In the genomic region with DNA sequence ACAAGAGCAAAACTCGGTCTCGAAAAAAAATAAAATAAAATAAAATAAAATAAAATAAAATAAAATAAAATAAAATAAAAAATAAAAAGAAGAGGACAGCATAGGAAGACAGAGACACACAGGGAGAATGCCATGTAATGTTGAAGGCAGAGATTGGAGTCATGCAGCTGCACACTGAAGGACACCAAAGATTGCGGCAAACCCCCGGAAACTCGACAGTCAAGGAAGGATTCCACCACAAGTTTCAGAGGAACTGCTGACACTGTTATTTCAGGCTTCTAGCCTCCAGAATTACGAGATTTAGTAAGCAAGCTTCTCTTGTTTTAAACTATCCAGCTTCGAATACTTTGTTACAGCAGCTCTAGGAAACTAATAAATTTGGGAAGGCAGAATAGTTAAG, we compare ENCODE assay signal across 23 cellular contexts. TPM values are rescaled to one million over a fixed set of nuclear protein-coding genes. Genes with fewer than 3 reads are reported as not detected.
DNase-seq lines count a peak whose midpoint lies in the region; ATAC-seq, FAIRE-seq and TF ChIP-seq lines count a peak whose summit lies in the region.
"Had no signal": no experiment of that assay in that cellular context is flagged by ENCODE, and none has a peak within 500 bp of the region (broad histone marks: within the 10 kb centered on the region; RNA-seq: fewer than 3 reads in every experiment).

No MANE protein-coding gene starts in this region.

- H3K9me3 ChIP-seq in heart left ventricle (no peaks in the 10 kb centered on the region), right atrium auricular region (no peaks in the 10 kb centered on the region), adrenal gland (replicated peaks in 1 of 3) (no peaks in the 10 kb centered on the region), aorta (ENCODE audit: control insufficient read depth, low read length) (no peaks in the 10 kb centered on the region), A673 (ENCODE audit: low read depth, low read length, poor library complexity, severe bottlenecking) (no peaks in the 10 kb centered on the region)

- peak in 1 of 4 donors; percentile 27 for ATAC-seq in heart left ventricle
- ATAC-seq in aorta (ENCODE audit: low FRiP score): no peak
- no peak for ATAC-seq in stimulated activated naive CD8-positive, alpha-beta T cell treated with anti-CD3 and anti-CD28 coated beads, Interleukin-15, amount 100 ng/mL, for 72 hours
- ATAC-seq: activated naive CD8-positive, alpha-beta T cell treated with anti-CD3 and anti-CD28 coated beads, Interleukin-2, amount 50 U/mL, for 24 hours had no signal

- H3K4me3 Mint-ChIP-seq in nephron: peak overlapping the region in 1 of 3 experiments; percentile 34
- H3K4me3 Mint-ChIP-seq in stimulated activated naive CD8-positive, alpha-beta T cell treated with anti-CD3 and anti-CD28 coated beads, Interleukin-15, amount 100 ng/mL, for 72 hours: no peak overlapping the region
- H3K4me3 Mint-ChIP-seq: activated naive CD8-positive, alpha-beta T cell treated with anti-CD3 and anti-CD28 coated beads, Interleukin-2, amount 50 U/mL, for 24 hours; CD8-positive, alpha-beta memory T cell; central memory CD8-positive, alpha-beta T cell; stimulated activated naive CD8-positive, alpha-beta T cell treated with anti-CD3 and anti-CD28 coated beads, Interleukin-15, Interleukin-2, amounts not matched to agents 100 ng/mL and 50 ng/mL, for 24 hours had no signal

- H3K27me3 ChIP-seq in heart left ventricle: no peaks in the 10 kb centered on the region
- H3K27me3 ChIP-seq in right atrium auricular region: no peaks in the 10 kb centered on the region
- no peaks in the 10 kb centered on the region for H3K27me3 ChIP-seq in adrenal gland
- no peaks in the 10 kb centered on the region for H3K27me3 ChIP-seq in aorta (ENCODE audit: control insufficient read depth in 1 of 2, insufficient read depth in 2 of 2, low read length in 1 of 2)
- no peaks in the 10 kb centered on the region for H3K27me3 ChIP-seq in A673 (replicated peaks; ENCODE audit: insufficient read depth, low read depth, low read length, poor library complexity)

- no peak for TF ChIP-seq CTCF in heart left ventricle (IDR thresholded peaks at IDR 0.05)
- TF ChIP-seq CTCF in right atrium auricular region (IDR thresholded peaks at IDR 0.05): no peak
- no peak for TF ChIP-seq CTCF in adrenal gland (IDR thresholded peaks at IDR 0.05)
- TF ChIP-seq CTCF in nephron (IDR thresholded peaks at IDR 0.05; ENCODE audit: unreplicated experiment in 3 of 3): no peak
- no peak for TF ChIP-seq CTCF in A673 (conservative IDR thresholded peaks at IDR 0.05; ENCODE audit: low read depth, low read length)

- intact Hi-C loops in heart left ventricle (cut with DNase I) (loop anchor here in 1 of 10 donors (5.0 kb wide), 1 partner anchor 44 kb away; no protein-coding TSS in a partner anchor), adrenal gland (cut with DNase I) (no loop called here), aorta (cut with DNase I) (no loop called here), A673 (cut with micrococcal nuclease; ENCODE audit: unreplicated experiment) (loop anchor here (10.0 kb wide), 1 partner anchor 547 kb away; no protein-coding TSS in a partner anchor)

- TF ChIP-seq POLR2A in heart left ventricle (IDR thresholded peaks at IDR 0.05) (no peak), adrenal gland (IDR thresholded peaks at IDR 0.05) (no peak), GM12891 (IDR thresholded peaks at IDR 0.05; ENCODE audit: low read depth, low read length) (no peak)

- H3K4me1 Mint-ChIP-seq in nephron: peaks cover 63% of the 10 kb centered on the region
- H3K4me1 Mint-ChIP-seq in stimulated activated naive CD8-positive, alpha-beta T cell treated with anti-CD3 and anti-CD28 coated beads, Interleukin-15, amount 100 ng/mL, for 72 hours: peaks cover 25% of the 10 kb centered on the region

- H3K27ac Mint-ChIP-seq in nephron: peak overlapping the region; percentile 70 to 92 (median 83)
- H3K27ac Mint-ChIP-seq in stimulated activated naive CD8-positive, alpha-beta T cell treated with anti-CD3 and anti-CD28 coated beads, Interleukin-15, amount 100 ng/mL, for 72 hours: no peak overlapping the region
- H3K27ac Mint-ChIP-seq: activated naive CD8-positive, alpha-beta T cell treated with anti-CD3 and anti-CD28 coated beads, Interleukin-2, amount 50 U/mL, for 24 hours; CD8-positive, alpha-beta memory T cell; stimulated activated naive CD8-positive, alpha-beta T cell treated with anti-CD3 and anti-CD28 coated beads, Interleukin-15, Interleukin-2, amounts not matched to agents 100 ng/mL and 50 ng/mL, for 24 hours had no signal

- WGBS in heart left ventricle, 4 donors: 89 to 94% (median 92%) methylated on average over 7 of the region's 7 CpGs
- WGBS in adrenal gland, 4 donors: 70 to 81% (median 71%) methylated on average over 7 of the region's 7 CpGs
- WGBS in aorta, 2 donors: 66% methylated on average over 7 of the region's 7 CpGs

- peak overlapping the region in 5 of 12 donors; percentile 13 to 93 (median 69) for H3K27ac ChIP-seq in heart left ventricle
- peak overlapping the region in 1 of 2 donors; percentile 10 for H3K27ac ChIP-seq in right atrium auricular region
- H3K27ac ChIP-seq in adrenal gland: peak overlapping the region in 2 of 5 donors; percentile 19 to 45
- H3K27ac ChIP-seq in aorta (ENCODE audit: low read depth in 1 of 2, low read length in 2 of 2): peak overlapping the region; percentile 15 to 75
- H3K27ac ChIP-seq in A673 (ENCODE audit: low read depth, low read length, poor library complexity, severe bottlenecking): no peak overlapping the region

- H3K36me3 Mint-ChIP-seq in nephron (ENCODE audit: low read depth): peaks cover 16% of the 10 kb centered on the region
- H3K36me3 Mint-ChIP-seq: CD8-positive, alpha-beta memory T cell had no signal

- BruUV-seq in A673 (replicated peaks; lab: Mats Ljungman, UMichigan): no TSS peak

- DNase-seq in heart left ventricle (peak in 3 of 5 donors; percentile 34 to 51 (median 37)), right atrium auricular region (ENCODE audit: low spot score) (no peak), adrenal gland (peak in 6 of 7 donors; percentile 28 to 44 (median 35)), aorta (peak in 1 of 2 donors; percentile 70), GM12891 (ENCODE audit: insufficient read length, low spot score) (no peak), A673 (ENCODE audit: low spot score) (no peak)
- no peak for DNase-seq in stimulated activated naive CD8-positive, alpha-beta T cell treated with anti-CD3 and anti-CD28 coated beads, Interleukin-15, amount 100 ng/mL, for 72 hours
- DNase-seq: activated CD4-positive, alpha-beta T cell treated with anti-CD3 and anti-CD28 coated beads, Interleukin-2, amount 50 U/mL, for 48 hours; activated naive CD8-positive, alpha-beta T cell treated with anti-CD3 and anti-CD28 coated beads, Interleukin-2, amount 50 U/mL, for 24 hours; CD8-positive, alpha-beta memory T cell; EL; NCI-H2081 treated with DMSO at 0.1 percent for 48 hours; NCI-H82; SHP77 treated with DMSO at 0.1 percent for 48 hours; small intestine had no signal

- CTCF ChIA-PET in A673 (lab: Charles Lee): no interaction called here

- peaks cover 3 to 94% (median 70%) of the 10 kb centered on the region in 12 donors for H3K4me1 ChIP-seq in heart left ventricle
- peaks cover 0 to 58% of the 10 kb centered on the region in 2 donors for H3K4me1 ChIP-seq in right atrium auricular region
- peaks cover 0 to 55% of the 10 kb centered on the region in 2 donors for H3K4me1 ChIP-seq in adrenal gland (replicated peaks in 1 of 2)
- peaks cover 7 to 16% of the 10 kb centered on the region in 2 donors for H3K4me1 ChIP-seq in aorta (ENCODE audit: control insufficient read depth in 1 of 2, insufficient read depth in 2 of 2, low read length in 2 of 2)
- H3K4me1 ChIP-seq in A673 (ENCODE audit: insufficient read depth, low read length, poor library complexity, severe bottlenecking): peaks cover 43% of the 10 kb centered on the region

- no peaks in the 10 kb centered on the region for H3K9me3 Mint-ChIP-seq in nephron
- no peaks in the 10 kb centered on the region for H3K9me3 Mint-ChIP-seq in stimulated activated naive CD8-positive, alpha-beta T cell treated with anti-CD3 and anti-CD28 coated beads, Interleukin-15, amount 100 ng/mL, for 72 hours
- H3K9me3 Mint-ChIP-seq: activated naive CD8-positive, alpha-beta T cell treated with anti-CD3 and anti-CD28 coated beads, Interleukin-2, amount 50 U/mL, for 24 hours; CD8-positive, alpha-beta memory T cell; central memory CD8-positive, alpha-beta T cell; stimulated activated naive CD8-positive, alpha-beta T cell treated with anti-CD3 and anti-CD28 coated beads, Interleukin-15, Interleukin-2, amounts not matched to agents 100 ng/mL and 50 ng/mL, for 24 hours had no signal

- FAIRE-seq in GM12891 (lab: Jason Lieb, UNC): no peak
- FAIRE-seq: A204.1, frontal cortex, GM12878, GM19239, small intestine had no signal

- H3K4me3 ChIP-seq in heart left ventricle (no peak overlapping the region), right atrium auricular region (no peak overlapping the region), adrenal gland (no peak overlapping the region), aorta (ENCODE audit: low read length in 2 of 2) (no peak overlapping the region), A673 (ENCODE audit: low read depth, low read length, poor library complexity, severe bottlenecking) (no peak overlapping the region)
- H3K4me3 ChIP-seq: GM12878 had no signal

- H3K36me3 ChIP-seq in heart left ventricle: no peaks in the 10 kb centered on the region
- no peaks in the 10 kb centered on the region for H3K36me3 ChIP-seq in right atrium auricular region
- no peaks in the 10 kb centered on the region for H3K36me3 ChIP-seq in adrenal gland (replicated peaks in 1 of 2)
- no peaks in the 10 kb centered on the region for H3K36me3 ChIP-seq in aorta (ENCODE audit: control insufficient read depth in 1 of 2, insufficient read depth in 2 of 2, low read length in 1 of 2)
- no peaks in the 10 kb centered on the region for H3K36me3 ChIP-seq in A673 (ENCODE audit: insufficient read depth, low read length, poor library complexity, severe bottlenecking)

- POLR2A ChIA-PET in A673 (lab: Charles Lee; ENCODE audit: low non-redundant PET): no interaction called here

- H3K27me3 Mint-ChIP-seq in nephron (ENCODE audit: low read depth): no peaks in the 10 kb centered on the region
- peaks cover 3% of the 10 kb centered on the region for H3K27me3 Mint-ChIP-seq in stimulated activated naive CD8-positive, alpha-beta T cell treated with anti-CD3 and anti-CD28 coated beads, Interleukin-15, amount 100 ng/mL, for 72 hours
- H3K27me3 Mint-ChIP-seq: activated naive CD8-positive, alpha-beta T cell treated with anti-CD3 and anti-CD28 coated beads, Interleukin-2, amount 50 U/mL, for 24 hours had no signal

RNA-seq across cellular contexts. Expression of gene CPED1, which starts 9.4 kb away (rescaled TPM):
- total RNA-seq in heart left ventricle (10 to 100 TPM; 19.6 to 51.2 (median 27.5) TPM), right atrium auricular region (10 to 100 TPM; 13.8 to 19.0 TPM), adrenal gland (10 to 100 TPM; 17.9 to 72.2 (median 49.9) TPM), aorta (100 to 1,000 TPM; 119 to 201 TPM), A673 (2021) (0.15 TPM in 1 of 2 replicates, not detected in the other)
- polyA plus RNA-seq in heart left ventricle (1 to 10 TPM; 3.6 to 9.7 TPM), adrenal gland (10 to 100 TPM in 1 of 3 donors, 1 to 10 TPM in 2; 5.2 to 13.9 (median 6.4) TPM), aorta (10 to 100 TPM; 35.3 to 39.5 TPM)
- polyA plus RNA-seq in GM12891 (2012; ENCODE audit: low read depth, missing spikeins): 0.03 TPM
- total RNA-seq: MCF 10A had no signal
- polyA plus RNA-seq: CD8-positive, alpha-beta memory T cell had no signal

RNA-seq across cellular contexts. Expression of gene ING3, which starts 47.3 kb away (rescaled TPM):
- total RNA-seq in heart left ventricle (10 to 100 TPM in 8 of 9 donors, 1 to 10 TPM in 1; 9.3 to 16.0 (median 13.3) TPM), right atrium auricular region (10 to 100 TPM in 1 of 2 donors, 1 to 10 TPM in 1; 9.9 to 10.4 TPM), adrenal gland (10 to 100 TPM in 7 of 8 donors, 1 to 10 TPM in 1; 9.1 to 23.4 (median 14.4) TPM), aorta (10 to 100 TPM; 15.9 to 16.0 TPM), A673 (2021) (12.1 and 16.1 TPM in 2 replicates)
- polyA plus RNA-seq in heart left ventricle (1 to 10 TPM; 5.4 to 9.6 TPM), adrenal gland (10 to 100 TPM in 2 of 3 donors, 1 to 10 TPM in 1; 5.5 to 19.0 (median 10.3) TPM), aorta (10 to 100 TPM in 1 of 2 donors, 1 to 10 TPM in 1; 7.5 to 15.4 TPM)
- 15.2 TPM for polyA plus RNA-seq in GM12891 (2012; ENCODE audit: low read depth, missing spikeins)

Comparison
In these comparisons a context has a peak if more than half of its experiments do, and no peak if none do; other contexts are left out.
1. DNase-seq: peak in heart left ventricle (3 of 5) and adrenal gland (6 of 7); none in right atrium auricular region (single experiment), stimulated activated naive CD8-positive, alpha-beta T cell treated with anti-CD3 and anti-CD28 coated beads, Interleukin-15, amount 100 ng/mL, for 72 hours (0 of 2), GM12891 (single experiment) and A673 (single experiment).
2. H3K27ac Mint-ChIP-seq: peak in nephron (3 of 3); none in stimulated activated naive CD8-positive, alpha-beta T cell treated with anti-CD3 and anti-CD28 coated beads, Interleukin-15, amount 100 ng/mL, for 72 hours (0 of 2).
3. RNA of gene CPED1, which starts 9.4 kb away (total RNA-seq): 119 to 201 TPM in aorta, 17.9 to 72.2 TPM in adrenal gland, 19.6 to 51.2 TPM in heart left ventricle and 13.8 to 19.0 TPM in right atrium auricular region; 0.15 TPM in A673; every median in the first group is over 10 times any median in the second.